ENCODE assay signal across 19 cellular contexts in the genomic region with DNA sequence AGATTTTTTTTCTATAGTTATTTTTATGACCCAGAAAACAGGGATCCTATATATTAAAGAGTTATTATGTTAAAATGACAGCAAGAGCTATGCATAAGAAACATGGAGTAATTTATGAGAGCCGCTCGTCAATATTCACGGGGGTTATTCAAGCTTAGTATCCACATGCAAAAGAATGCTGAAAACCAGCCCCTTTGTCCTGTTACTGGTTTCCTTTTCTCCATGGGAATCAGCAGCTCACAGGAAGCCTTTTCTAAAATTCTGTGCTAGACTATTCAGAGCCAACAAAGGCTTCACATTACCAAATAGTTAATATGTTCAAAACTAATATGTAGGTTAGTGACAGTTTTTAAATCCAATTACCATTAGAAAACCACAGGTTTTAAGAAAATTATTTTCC.
"Had no signal": no experiment of that assay in that cellular context is flagged by ENCODE, and none has a peak within 500 bp of the region (broad histone marks: within the 10 kb centered on the region; RNA-seq: fewer than 3 reads in every experiment).

No MANE protein-coding gene starts in this region.

- H3K27me3 Mint-ChIP-seq: dendritic cell treated with granulocyte-macrophage colony-stimulating factor and Interleukin-4, amounts not matched to agents 40 ng/mL and 50 ng/mL, for 4 days; type B pancreatic cell had no signal

- H3K4me1 Mint-ChIP-seq: naive thymus-derived CD4-positive, alpha-beta T cell; stimulated activated effector memory CD8-positive, alpha-beta T cell treated with anti-CD3 and anti-CD28 coated beads, Interleukin-12 subunit alpha, Interleukin-12 subunit beta, amount 100 ng/mL, for 72 hours had no signal

- H3K4me3 Mint-ChIP-seq: dendritic cell treated with granulocyte-macrophage colony-stimulating factor and Interleukin-4, amounts not matched to agents 40 ng/mL and 50 ng/mL, for 4 days; naive thymus-derived CD4-positive, alpha-beta T cell; stimulated activated effector memory CD8-positive, alpha-beta T cell treated with anti-CD3 and anti-CD28 coated beads, Interleukin-12 subunit alpha, Interleukin-12 subunit beta, amount 100 ng/mL, for 72 hours; type B pancreatic cell had no signal

- H3K9me3 Mint-ChIP-seq: dendritic cell treated with granulocyte-macrophage colony-stimulating factor and Interleukin-4, amounts not matched to agents 40 ng/mL and 50 ng/mL, for 4 days; stimulated activated effector memory CD8-positive, alpha-beta T cell treated with anti-CD3 and anti-CD28 coated beads, Interleukin-12 subunit alpha, Interleukin-12 subunit beta, amount 100 ng/mL, for 72 hours had no signal

- DNase-seq: erythroblast; heart right ventricle; hypothalamus; kidney glomerular epithelial cell; mesendoderm; naive thymus-derived CD4-positive, alpha-beta T cell; psoas muscle; retina; right lobe of liver; stimulated activated CD4-positive, alpha-beta T cell treated with anti-CD3 and anti-CD28 coated beads, Interleukin-4, amount 100 ng/mL, for 1 hour; stimulated activated CD8-positive, alpha-beta memory T cell treated with anti-CD3 and anti-CD28 coated beads, Interleukin-4, amount 100 ng/mL, for 48 hours; stimulated activated naive CD8-positive, alpha-beta T cell treated with anti-CD3 and anti-CD28 coated beads, Interleukin-15, Interleukin-2, amounts not matched to agents 100 U/mL and 50 U/mL, for 24 hours; thyroid gland; uterus had no signal

- H3K36me3 ChIP-seq: heart right ventricle, neutrophil, right lobe of liver, suprapubic skin, thyroid gland, uterus had no signal

- H3K27ac Mint-ChIP-seq: dendritic cell treated with granulocyte-macrophage colony-stimulating factor and Interleukin-4, amounts not matched to agents 40 ng/mL and 50 ng/mL, for 4 days; naive thymus-derived CD4-positive, alpha-beta T cell; stimulated activated effector memory CD8-positive, alpha-beta T cell treated with anti-CD3 and anti-CD28 coated beads, Interleukin-12 subunit alpha, Interleukin-12 subunit beta, amount 100 ng/mL, for 72 hours; type B pancreatic cell had no signal

- H3K4me1 ChIP-seq: heart right ventricle, psoas muscle, right lobe of liver, suprapubic skin, thyroid gland, uterus had no signal

- ATAC-seq: heart right ventricle; naive thymus-derived CD4-positive, alpha-beta T cell; psoas muscle; right lobe of liver; stimulated activated effector memory CD8-positive, alpha-beta T cell treated with anti-CD3 and anti-CD28 coated beads, Interleukin-12 subunit alpha, Interleukin-12 subunit beta, amount 100 ng/mL, for 72 hours; stimulated activated naive CD8-positive, alpha-beta T cell treated with anti-CD3 and anti-CD28 coated beads, Interleukin-15, Interleukin-2, amounts not matched to agents 100 U/mL and 50 U/mL, for 24 hours had no signal

- H3K27ac ChIP-seq: heart right ventricle, neutrophil, psoas muscle, right lobe of liver, suprapubic skin, thyroid gland, uterus had no signal

- H3K36me3 Mint-ChIP-seq: naive thymus-derived CD4-positive, alpha-beta T cell; stimulated activated effector memory CD8-positive, alpha-beta T cell treated with anti-CD3 and anti-CD28 coated beads, Interleukin-12 subunit alpha, Interleukin-12 subunit beta, amount 100 ng/mL, for 72 hours; type B pancreatic cell had no signal

- H3K27me3 ChIP-seq: heart right ventricle, neutrophil, right lobe of liver, suprapubic skin, thyroid gland, uterus had no signal

- H3K4me3 ChIP-seq: heart right ventricle, psoas muscle, right lobe of liver, suprapubic skin, thyroid gland, uterus had no signal

- H3K9me3 ChIP-seq: heart right ventricle, neutrophil, psoas muscle, right lobe of liver, suprapubic skin, thyroid gland, uterus had no signal
